ENCODE assay signal across 23 cellular contexts in genomic region chr20:35291654-35292503, GRCh38. TPM values are rescaled to one million over a fixed set of nuclear protein-coding genes. Genes with fewer than 3 reads are reported as not detected.
"Had no signal": no experiment of that assay in that cellular context is flagged by ENCODE, and none has a peak within 500 bp of the region (broad histone marks: within the 10 kb centered on the region; RNA-seq: fewer than 3 reads in every experiment).

FAM83C (minus strand) TSS chr20:35292425; CDS start chr20:35292304, 121 bp downstream.

- DNase-seq: activated B cell treated with CpG ODN at 0.5 μM for 24 hours; activated CD4-positive, alpha-beta memory T cell treated with anti-CD3 and anti-CD28 coated beads, Interleukin-2, amount 10 ng/mL, durations not matched to agents 7 days and 5 days; activated CD4-positive, alpha-beta T cell treated with anti-CD3 and anti-CD28 coated beads for 48 hours; activated CD8-positive, alpha-beta memory T cell treated with anti-CD3 and anti-CD28 coated beads, Interleukin-2, amount 10 ng/mL, durations not matched to agents 7 days and 5 days; activated naive CD4-positive, alpha-beta T cell; activated naive CD8-positive, alpha-beta T cell treated with anti-CD3 and anti-CD28 coated beads, Interleukin-2, amount 50 U/mL, for 24 hours; colonic mucosa; immature natural killer cell; left ventricle myocardium superior; mesenchymal stem cell; naive B cell; stimulated activated naive CD4-positive, alpha-beta T cell; substantia nigra; uterus had no signal

- H3K79me2 ChIP-seq: parathyroid adenoma had no signal

- H3K4me3 ChIP-seq: colonic mucosa, esophagus muscularis mucosa, mucosa of descending colon, tibial nerve, uterus had no signal

- H3K36me3 Mint-ChIP-seq: activated CD8-positive, alpha-beta memory T cell treated with anti-CD3 and anti-CD28 coated beads, Interleukin-2, amount 10 ng/mL, durations not matched to agents 7 days and 5 days; immature natural killer cell; naive B cell had no signal

- H3K27ac Mint-ChIP-seq: activated B cell treated with CpG ODN at 0.5 μM for 24 hours; activated CD4-positive, alpha-beta memory T cell treated with anti-CD3 and anti-CD28 coated beads, Interleukin-2, amount 10 ng/mL, durations not matched to agents 7 days and 5 days; activated CD8-positive, alpha-beta memory T cell treated with anti-CD3 and anti-CD28 coated beads, Interleukin-2, amount 10 ng/mL, durations not matched to agents 7 days and 5 days; activated naive CD8-positive, alpha-beta T cell treated with anti-CD3 and anti-CD28 coated beads, Interleukin-2, amount 50 U/mL, for 24 hours; naive B cell; T-helper 2 cell treated with Interferon-gamma antibody and Interleukin-4, amounts not matched to agents 5 μg/mL and 100 μg/mL, for 36 hours had no signal

- H3K9me3 ChIP-seq: colonic mucosa, esophagus muscularis mucosa, mucosa of descending colon, neutrophil, tibial nerve, uterus had no signal

- H2AFZ ChIP-seq: parathyroid adenoma had no signal

- H3K27me3 ChIP-seq: colonic mucosa, neutrophil, tibial nerve, uterus had no signal

- H3K9me3 Mint-ChIP-seq: activated B cell treated with CpG ODN at 0.5 μM for 24 hours; activated CD4-positive, alpha-beta memory T cell treated with anti-CD3 and anti-CD28 coated beads, Interleukin-2, amount 10 ng/mL, durations not matched to agents 7 days and 5 days; activated naive CD8-positive, alpha-beta T cell treated with anti-CD3 and anti-CD28 coated beads, Interleukin-2, amount 50 U/mL, for 24 hours; central memory CD8-positive, alpha-beta T cell; immature natural killer cell; naive B cell; T-helper 2 cell treated with Interferon-gamma antibody and Interleukin-4, amounts not matched to agents 5 μg/mL and 100 μg/mL, for 36 hours had no signal

- H3K36me3 ChIP-seq: colonic mucosa, esophagus muscularis mucosa, neutrophil, tibial nerve, uterus had no signal

- H3K4me3 Mint-ChIP-seq: activated B cell treated with CpG ODN at 0.5 μM for 24 hours; activated CD4-positive, alpha-beta memory T cell treated with anti-CD3 and anti-CD28 coated beads, Interleukin-2, amount 10 ng/mL, durations not matched to agents 7 days and 5 days; activated CD8-positive, alpha-beta memory T cell treated with anti-CD3 and anti-CD28 coated beads, Interleukin-2, amount 10 ng/mL, durations not matched to agents 7 days and 5 days; activated naive CD8-positive, alpha-beta T cell treated with anti-CD3 and anti-CD28 coated beads, Interleukin-2, amount 50 U/mL, for 24 hours; central memory CD8-positive, alpha-beta T cell; immature natural killer cell; naive B cell; T-helper 2 cell treated with Interferon-gamma antibody and Interleukin-4, amounts not matched to agents 5 μg/mL and 100 μg/mL, for 36 hours had no signal

- H3K27ac ChIP-seq: colonic mucosa, esophagus muscularis mucosa, neutrophil, parathyroid adenoma, tibial nerve, uterus had no signal

- H3K9ac ChIP-seq: parathyroid adenoma had no signal

- H3K4me1 ChIP-seq: colonic mucosa, esophagus muscularis mucosa, parathyroid adenoma, tibial nerve, uterus had no signal

- ATAC-seq: activated CD8-positive, alpha-beta memory T cell treated with anti-CD3 and anti-CD28 coated beads, Interleukin-2, amount 10 ng/mL, durations not matched to agents 7 days and 5 days; activated naive CD8-positive, alpha-beta T cell treated with anti-CD3 and anti-CD28 coated beads, Interleukin-2, amount 50 U/mL, for 24 hours; left ventricle myocardium superior; mucosa of descending colon had no signal

- H3K4me1 Mint-ChIP-seq: activated B cell treated with CpG ODN at 0.5 μM for 24 hours; activated CD4-positive, alpha-beta memory T cell treated with anti-CD3 and anti-CD28 coated beads, Interleukin-2, amount 10 ng/mL, durations not matched to agents 7 days and 5 days; activated naive CD8-positive, alpha-beta T cell treated with anti-CD3 and anti-CD28 coated beads, Interleukin-2, amount 50 U/mL, for 24 hours; naive B cell had no signal

RNA-seq across cellular contexts. Expression of gene FAM83C, which starts in this region (rescaled TPM):
- total RNA-seq: activated B cell treated with CpG ODN at 0.5 μM for 24 hours; activated CD4-positive, alpha-beta memory T cell treated with anti-CD3 and anti-CD28 coated beads, Interleukin-2, amount 10 ng/mL, durations not matched to agents 7 days and 5 days; activated CD8-positive, alpha-beta memory T cell treated with anti-CD3 and anti-CD28 coated beads, Interleukin-2, amount 10 ng/mL, durations not matched to agents 7 days and 5 days; aorta; esophagus muscularis mucosa; left ventricle myocardium superior; renal cortical epithelial cell; tibial nerve; uterus had no signal
